In genomic region chr10:88234332-88234731, GRCh38 we compare ENCODE assay signal across 1 cellular context.
TF ChIP-seq lines count a peak whose summit lies in the region.

No MANE protein-coding gene starts in this region.

TF ChIP-seq in GM23338, 12 proteins besides CTCF, POLR2A, EP300 and RAD21 (continued from another document):
- TF ChIP-seq ZNF462 (CRISPR knock-in tag; IDR thresholded peaks at IDR 0.05) (no peak), JUNB (IDR thresholded peaks at IDR 0.05; ENCODE audit: unreplicated experiment) (no peak), NANOG (IDR thresholded peaks at IDR 0.05; ENCODE audit: borderline replicate concordance) (no peak), ZNF331 (CRISPR knock-in tag; IDR thresholded peaks at IDR 0.05; ENCODE audit: low read depth) (no peak)
- TF ChIP-seq, protein P1, sequence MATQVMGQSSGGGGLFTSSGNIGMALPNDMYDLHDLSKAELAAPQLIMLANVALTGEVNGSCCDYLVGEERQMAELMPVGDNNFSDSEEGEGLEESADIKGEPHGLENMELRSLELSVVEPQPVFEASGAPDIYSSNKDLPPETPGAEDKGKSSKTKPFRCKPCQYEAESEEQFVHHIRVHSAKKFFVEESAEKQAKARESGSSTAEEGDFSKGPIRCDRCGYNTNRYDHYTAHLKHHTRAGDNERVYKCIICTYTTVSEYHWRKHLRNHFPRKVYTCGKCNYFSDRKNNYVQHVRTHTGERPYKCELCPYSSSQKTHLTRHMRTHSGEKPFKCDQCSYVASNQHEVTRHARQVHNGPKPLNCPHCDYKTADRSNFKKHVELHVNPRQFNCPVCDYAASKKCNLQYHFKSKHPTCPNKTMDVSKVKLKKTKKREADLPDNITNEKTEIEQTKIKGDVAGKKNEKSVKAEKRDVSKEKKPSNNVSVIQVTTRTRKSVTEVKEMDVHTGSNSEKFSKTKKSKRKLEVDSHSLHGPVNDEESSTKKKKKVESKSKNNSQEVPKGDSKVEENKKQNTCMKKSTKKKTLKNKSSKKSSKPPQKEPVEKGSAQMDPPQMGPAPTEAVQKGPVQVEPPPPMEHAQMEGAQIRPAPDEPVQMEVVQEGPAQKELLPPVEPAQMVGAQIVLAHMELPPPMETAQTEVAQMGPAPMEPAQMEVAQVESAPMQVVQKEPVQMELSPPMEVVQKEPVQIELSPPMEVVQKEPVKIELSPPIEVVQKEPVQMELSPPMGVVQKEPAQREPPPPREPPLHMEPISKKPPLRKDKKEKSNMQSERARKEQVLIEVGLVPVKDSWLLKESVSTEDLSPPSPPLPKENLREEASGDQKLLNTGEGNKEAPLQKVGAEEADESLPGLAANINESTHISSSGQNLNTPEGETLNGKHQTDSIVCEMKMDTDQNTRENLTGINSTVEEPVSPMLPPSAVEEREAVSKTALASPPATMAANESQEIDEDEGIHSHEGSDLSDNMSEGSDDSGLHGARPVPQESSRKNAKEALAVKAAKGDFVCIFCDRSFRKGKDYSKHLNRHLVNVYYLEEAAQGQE (IDR thresholded peaks at IDR 0.05; ENCODE audit: unreplicated experiment) = no peak
- TF ChIP-seq, protein P2, sequence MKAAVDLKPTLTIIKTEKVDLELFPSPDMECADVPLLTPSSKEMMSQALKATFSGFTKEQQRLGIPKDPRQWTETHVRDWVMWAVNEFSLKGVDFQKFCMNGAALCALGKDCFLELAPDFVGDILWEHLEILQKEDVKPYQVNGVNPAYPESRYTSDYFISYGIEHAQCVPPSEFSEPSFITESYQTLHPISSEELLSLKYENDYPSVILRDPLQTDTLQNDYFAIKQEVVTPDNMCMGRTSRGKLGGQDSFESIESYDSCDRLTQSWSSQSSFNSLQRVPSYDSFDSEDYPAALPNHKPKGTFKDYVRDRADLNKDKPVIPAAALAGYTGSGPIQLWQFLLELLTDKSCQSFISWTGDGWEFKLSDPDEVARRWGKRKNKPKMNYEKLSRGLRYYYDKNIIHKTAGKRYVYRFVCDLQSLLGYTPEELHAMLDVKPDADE (IDR thresholded peaks at IDR 0.05) = no peak
